22 cellular contexts compared by ENCODE assay signal in the genomic region with DNA sequence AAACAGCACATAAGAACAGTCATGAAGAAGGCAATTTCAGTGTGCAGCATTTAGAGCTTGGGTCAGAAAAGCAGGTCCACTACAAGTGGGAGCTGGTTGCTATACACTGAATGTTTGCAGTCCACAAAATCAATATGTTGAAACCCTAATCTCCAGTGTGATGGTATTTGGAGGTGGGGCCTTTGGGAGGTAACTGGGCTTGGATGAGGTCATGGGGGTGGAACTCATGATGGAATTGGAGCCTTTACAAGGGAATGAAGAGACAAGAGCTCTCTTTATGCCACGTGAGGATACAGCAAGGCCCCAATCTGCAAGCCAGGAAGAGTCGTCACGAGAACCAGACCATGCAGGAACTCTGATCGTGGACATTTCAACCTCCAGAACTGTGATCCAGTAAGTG.
"Had no signal": no experiment of that assay in that cellular context is flagged by ENCODE, and none has a peak within 500 bp of the region (broad histone marks: within the 10 kb centered on the region; RNA-seq: fewer than 3 reads in every experiment).

No MANE protein-coding gene starts in this region.

- DNase-seq: hippocampal formation; kidney glomerular epithelial cell; left cardiac atrium; left lung; midbrain; mucosa of descending colon; naive thymus-derived CD4-positive, alpha-beta T cell; ovary; retina; right cardiac atrium; sigmoid colon; small intestine; spleen; stimulated activated CD4-positive, alpha-beta T cell treated with anti-CD3 and anti-CD28 coated beads, Interleukin-4, amount 100 ng/mL, for 24 hours; stimulated activated naive CD4-positive, alpha-beta T cell; substantia nigra; uterus had no signal

- H3K27ac ChIP-seq: left lung, ovary, prostate gland, sigmoid colon, spleen, tibial nerve, uterus had no signal

- H3K4me1 ChIP-seq: left lung, prostate gland, spleen, tibial nerve, uterus had no signal

- ATAC-seq: left cardiac atrium; left lung; mucosa of descending colon; naive thymus-derived CD4-positive, alpha-beta T cell; natural killer cell treated with Interleukin-12 subunit alpha and Interleukin-12 subunit beta and Interleukin-15 and Interleukin-18, amount 100 ng/mL, for 72 hours; right cardiac atrium; stimulated activated effector memory CD8-positive, alpha-beta T cell treated with anti-CD3 and anti-CD28 coated beads, Interleukin-12 subunit alpha, Interleukin-12 subunit beta, amount 100 ng/mL, for 72 hours had no signal

- H3K4me3 ChIP-seq: left lung, lung, mucosa of descending colon, ovary, prostate gland, sigmoid colon, spleen, tibial nerve, uterus had no signal

- H3K27me3 ChIP-seq: left lung, ovary, sigmoid colon, spleen, tibial nerve, uterus had no signal

- H3K9me3 ChIP-seq: left lung, ovary, prostate gland, sigmoid colon, tibial nerve, uterus had no signal

- H3K36me3 ChIP-seq: left lung, ovary, prostate gland, sigmoid colon, spleen, tibial nerve, uterus had no signal
